ENCODE assay signal across 9 cellular contexts in genomic region chr4:153683763-153684181, GRCh38. TPM values are rescaled to one million over a fixed set of nuclear protein-coding genes. Genes with fewer than 3 reads are reported as not detected.
DNase-seq lines count a peak whose midpoint lies in the region; TF ChIP-seq lines count a peak whose summit lies in the region.
"Had no signal": no experiment of that assay in that cellular context is flagged by ENCODE, and none has a peak within 500 bp of the region (broad histone marks: within the 10 kb centered on the region; RNA-seq: fewer than 3 reads in every experiment).

No MANE protein-coding gene starts in this region.

- H3K27me3 ChIP-seq in mammary epithelial cell (ENCODE audit: insufficient read depth, low read length) = no peaks in the 10 kb centered on the region
- peaks cover 0 to 16% of the 10 kb centered on the region in 2 donors for H3K27me3 ChIP-seq in tibial nerve

- dilution Hi-C loops in mammary epithelial cell (cut with HindIII; ENCODE audit: low sequenced_read_pairs) = no loop called here

- no peak for TF ChIP-seq POLR2A in tibial nerve (IDR thresholded peaks at IDR 0.05)

- CTCF ChIA-PET in activated naive CD4-positive, alpha-beta T cell treated with anti-CD3 and anti-CD28 coated beads for 36 hours (lab: Charles Lee) = interaction anchor here (1.7 kb wide), 1 partner anchor 66 kb away, joined by 5 read pairs; no protein-coding TSS in a partner anchor
- CTCF ChIA-PET in mammary epithelial cell (lab: Charles Lee; ENCODE audit: low non-redundant PET) = no interaction called here

- H3K4me3 ChIP-seq in mammary epithelial cell (replicated peaks in 1 of 3; ENCODE audit: insufficient read depth in 1 of 3, low read depth in 2 of 3, low read length in 3 of 3) (peak overlapping the region; percentile 23 to 66 (median 58)), mesodermal cell (ENCODE audit: extremely low read depth, insufficient read depth, low read length, poor library complexity, severe bottlenecking) (peak overlapping the region; percentile 41), tibial nerve (peak overlapping the region; percentile 29 to 66 (median 50))

- no peaks in the 10 kb centered on the region for H3K79me2 ChIP-seq in mammary epithelial cell (ENCODE audit: insufficient read depth, low read length)

- no peaks in the 10 kb centered on the region for H4K20me1 ChIP-seq in mammary epithelial cell (ENCODE audit: insufficient read depth, low read length)

- H3K4me2 ChIP-seq in mammary epithelial cell (ENCODE audit: insufficient read depth, low read depth, low read length) = peak overlapping the region; percentile 99

- H3K4me1 ChIP-seq in mammary epithelial cell (ENCODE audit: insufficient read depth, low read length) (peaks cover 10% of the 10 kb centered on the region), mesodermal cell (ENCODE audit: control insufficient read depth, insufficient read depth, low read length, poor library complexity, severe bottlenecking) (no peaks in the 10 kb centered on the region), tibial nerve (peaks cover 0 to 21% (median 4%) of the 10 kb centered on the region in 4 donors)

- intact Hi-C loops in activated naive CD4-positive, alpha-beta T cell treated with anti-CD3 and anti-CD28 coated beads for 36 hours (cut with micrococcal nuclease) = loop anchor here (1.0 kb wide), 2 partner anchors 32 to 338 kb away; no protein-coding TSS in a partner anchor
- intact Hi-C loops in mammary epithelial cell (cut with micrococcal nuclease) = no loop called here

- 35% methylated on average over 9 of the region's 27 CpGs for WGBS in mammary epithelial cell (ENCODE audit: low coverage, missing lambda C conversion rate)
- WGBS in mesodermal cell (ENCODE audit: insufficient coverage in 2 of 2), 2 experiments = 11 to 12% methylated on average over 23 of the region's 27 CpGs
- 12 to 13% methylated on average over 20 to 27 of the region's 27 CpGs for WGBS in tibial nerve, 2 donors

- TF ChIP-seq CTCF in mammary epithelial cell (conservative IDR thresholded peaks at IDR 0.05 in 1 of 2, IDR thresholded peaks at IDR 0.05 in 1 of 2; ENCODE audit: extremely low read depth in 1 of 2, insufficient read depth in 1 of 2, low read depth in 1 of 2, low read length in 2 of 2) (no peak), tibial nerve (IDR thresholded peaks at IDR 0.05) (no peak)

- H3K27me3 Mint-ChIP-seq in activated naive CD4-positive, alpha-beta T cell treated with anti-CD3 and anti-CD28 coated beads for 36 hours (ENCODE audit: low read depth) = peaks cover 14% of the 10 kb centered on the region

- H3K27ac Mint-ChIP-seq in activated naive CD4-positive, alpha-beta T cell treated with anti-CD3 and anti-CD28 coated beads for 36 hours = no peak overlapping the region

- peaks cover 9% of the 10 kb centered on the region for H3K9me3 Mint-ChIP-seq in activated naive CD4-positive, alpha-beta T cell treated with anti-CD3 and anti-CD28 coated beads for 36 hours

- H3K4me3 Mint-ChIP-seq in activated naive CD4-positive, alpha-beta T cell treated with anti-CD3 and anti-CD28 coated beads for 36 hours = peak overlapping the region; percentile 68

- TF ChIP-seq EP300 in tibial nerve (IDR thresholded peaks at IDR 0.05) = no peak

- no peak for DNase-seq in activated naive CD4-positive, alpha-beta T cell treated with anti-CD3 and anti-CD28 coated beads for 36 hours
- DNase-seq in activated naive CD4-positive, alpha-beta T cell treated with Interleukin-2 at 50 U/mL for 16 hours = no peak
- no peak for DNase-seq in mammary epithelial cell
- no peak for DNase-seq in tibial nerve (ENCODE audit: low spot score in 2 of 2)
- DNase-seq in NCI-H187 (lab: John Stamatoyannopoulos, UW) = no peak
- DNase-seq in HuH-7 (ENCODE audit: low spot score) = no peak
- DNase-seq in activated effector memory CD4-positive, alpha-beta T cell treated with Interleukin-2 at 50 U/mL for 16 hours = no peak
- DNase-seq: SHP77 treated with DMSO at 0.1 percent for 48 hours had no signal

- H3K36me3 ChIP-seq in mammary epithelial cell (ENCODE audit: insufficient read depth, low read length) (no peaks in the 10 kb centered on the region), mesodermal cell (ENCODE audit: control insufficient read depth, insufficient read depth, low read length) (no peaks in the 10 kb centered on the region), tibial nerve (peaks cover 0 to 11% (median 0%) of the 10 kb centered on the region in 3 donors)

- peaks cover 12% of the 10 kb centered on the region for H3K9me3 ChIP-seq in mammary epithelial cell (replicated peaks; ENCODE audit: insufficient read depth, low read length)
- peaks cover 12% of the 10 kb centered on the region for H3K9me3 ChIP-seq in mesodermal cell (ENCODE audit: control insufficient read depth, low read length)
- peaks cover 0 to 11% (median 0%) of the 10 kb centered on the region in 4 donors for H3K9me3 ChIP-seq in tibial nerve

- BruUV-seq in mammary epithelial cell (replicated peaks; lab: Mats Ljungman, UMichigan) = no TSS peak

- H3K27ac ChIP-seq in mammary epithelial cell (ENCODE audit: insufficient read depth, low read depth, low read length) (no peak overlapping the region), mesodermal cell (ENCODE audit: low read depth, low read length, severe bottlenecking) (no peak overlapping the region), tibial nerve (peak overlapping the region in 1 of 4 donors; percentile 74)

- peaks cover 4% of the 10 kb centered on the region for H3K36me3 Mint-ChIP-seq in activated naive CD4-positive, alpha-beta T cell treated with anti-CD3 and anti-CD28 coated beads for 36 hours (ENCODE audit: low read depth)

- no peak overlapping the region for H3K9ac ChIP-seq in mammary epithelial cell (ENCODE audit: insufficient read depth, low read length)

- in situ Hi-C loops in mammary epithelial cell (cut with MboI; ENCODE audit: low sequenced_read_pairs in 2 of 2) = no loop called here

- peaks cover 13% of the 10 kb centered on the region for H3K4me1 Mint-ChIP-seq in activated naive CD4-positive, alpha-beta T cell treated with anti-CD3 and anti-CD28 coated beads for 36 hours (ENCODE audit: low read depth)

- H2AFZ ChIP-seq in mammary epithelial cell (ENCODE audit: low read depth, low read length) = peak overlapping the region; percentile 97

RNA-seq across cellular contexts. Expression of gene TLR2, which starts 0.3 kb away (rescaled TPM):
- total RNA-seq in activated naive CD4-positive, alpha-beta T cell treated with anti-CD3 and anti-CD28 coated beads for 36 hours = 1 to 10 TPM; 1.5 to 2.6 TPM
- total RNA-seq in mammary epithelial cell = 10 to 100 TPM in 1 of 2 donors, 1 to 10 TPM in 1; 1.0 to 33.2 TPM
- 14.8 TPM for polyA plus RNA-seq in mammary epithelial cell
- 10.6 TPM for polyA minus RNA-seq in mammary epithelial cell
- polyA plus RNA-seq in mesodermal cell (2013, experiment 1 of 2) = 0.66 TPM
- polyA plus RNA-seq in mesodermal cell (2013, experiment 2 of 2) = 0.25 TPM
- 10 to 100 TPM; 25.1 to 44.6 (median 36.3) TPM for total RNA-seq in tibial nerve
